In genomic region chr11:204587-205109, GRCh38 we compare ENCODE assay signal across 17 cellular contexts. TPM values are rescaled to one million over a fixed set of nuclear protein-coding genes. Genes with fewer than 3 reads are reported as not detected.
DNase-seq lines count a peak whose midpoint lies in the region; ATAC-seq, FAIRE-seq and TF ChIP-seq lines count a peak whose summit lies in the region.
"Had no signal": no experiment of that assay in that cellular context is flagged by ENCODE, and none has a peak within 500 bp of the region (broad histone marks: within the 10 kb centered on the region; RNA-seq: fewer than 3 reads in every experiment).

No MANE protein-coding gene starts in this region.

- H3K79me2 ChIP-seq in GM12878 (ENCODE audit: control insufficient read depth, insufficient read depth, low read length) = peaks cover 44% of the 10 kb centered on the region

- H3K4me1 Mint-ChIP-seq in activated CD4-positive, alpha-beta T cell treated with anti-CD3 and anti-CD28 coated beads, Interleukin-2, amount 10 ng/mL, durations not matched to agents 24 days and 14 days = peaks cover 32% of the 10 kb centered on the region

- H3K36me3 Mint-ChIP-seq in activated CD4-positive, alpha-beta T cell treated with anti-CD3 and anti-CD28 coated beads, Interleukin-2, amount 10 ng/mL, durations not matched to agents 24 days and 14 days (ENCODE audit: low read depth) = peaks cover 53% of the 10 kb centered on the region

- H2AFZ ChIP-seq in GM12878 (ENCODE audit: control insufficient read depth, low read depth, low read length) (no peak overlapping the region), neuronal stem cell (ENCODE audit: low read length) (no peak overlapping the region)

- H4K20me1 ChIP-seq in GM12878 (ENCODE audit: control insufficient read depth, insufficient read depth) = peaks cover 11% of the 10 kb centered on the region

- no peak overlapping the region for H2AK5ac ChIP-seq in neuronal stem cell (ENCODE audit: low read depth, low read length)

- intact Hi-C loops in activated CD4-positive, alpha-beta T cell treated with anti-CD3 and anti-CD28 coated beads, Interleukin-2, amount 10 ng/mL, durations not matched to agents 24 days and 14 days (cut with micrococcal nuclease) = loop anchor here (5.0 kb wide), 2 partner anchors 153 to 213 kb away; no protein-coding TSS in a partner anchor
- intact Hi-C loops in GM12878 (cut with micrococcal nuclease; ENCODE audit: unreplicated experiment) = loop anchor here (5.0 to 10.0 kb wide), 3 partner anchors 103 to 240 kb away; partner anchors contain the start of genes ANO9 and IFITM2

- peaks cover 14% of the 10 kb centered on the region for H3K4me1 ChIP-seq in GM12878 (ENCODE audit: control insufficient read depth, insufficient read depth, low read length)
- H3K4me1 ChIP-seq in neuronal stem cell (ENCODE audit: control insufficient read depth in 2 of 2, insufficient read depth in 1 of 2, low read depth in 1 of 2, low read length in 2 of 2) = peaks cover 12 to 14% of the 10 kb centered on the region in 2 donors

- H3K9me3 Mint-ChIP-seq in activated CD4-positive, alpha-beta T cell treated with anti-CD3 and anti-CD28 coated beads, Interleukin-2, amount 10 ng/mL, durations not matched to agents 24 days and 14 days = no peaks in the 10 kb centered on the region

- no peak overlapping the region for H3K4me2 ChIP-seq in GM12878 (ENCODE audit: control insufficient read depth, insufficient read depth)
- H3K4me2 ChIP-seq in neuronal stem cell (ENCODE audit: insufficient read depth, low read length, poor library complexity, severe bottlenecking) = no peak overlapping the region

- POLR2A ChIA-PET in GM12878 (lab: Charles Lee) = interaction anchor here (0.6 to 2.2 kb wide), 3 partner anchors 12 to 244 kb away, joined by 4 to 6 read pairs (median 5); no protein-coding TSS in a partner anchor

- SMC1A ChIA-PET in GM12878 (lab: Charles Lee; ENCODE audit: uncharacterized antibody, unreplicated experiment) = no interaction called here

- no peaks in the 10 kb centered on the region for H3K27me3 ChIP-seq in GM12878 (replicated peaks in 1 of 2; ENCODE audit: control insufficient read depth in 2 of 2, insufficient read depth in 2 of 2, low read length in 1 of 2)
- no peaks in the 10 kb centered on the region for H3K27me3 ChIP-seq in neuronal stem cell (ENCODE audit: control insufficient read depth in 3 of 3, insufficient read depth in 3 of 3, low read depth in 1 of 3, low read length in 3 of 3)
- H3K27me3 ChIP-seq: esophagus muscularis mucosa, heart left ventricle had no signal

- H3K9me3 ChIP-seq in GM12878 (replicated peaks; ENCODE audit: control insufficient read depth, insufficient read depth, low read length) (no peaks in the 10 kb centered on the region), neuronal stem cell (replicated peaks in 1 of 2; ENCODE audit: control insufficient read depth in 2 of 2, insufficient read depth in 1 of 2, low read depth in 1 of 2, low read length in 2 of 2) (no peaks in the 10 kb centered on the region)
- H3K9me3 ChIP-seq: esophagus muscularis mucosa, heart left ventricle, mucosa of descending colon had no signal

- H3K27me3 Mint-ChIP-seq in activated CD4-positive, alpha-beta T cell treated with anti-CD3 and anti-CD28 coated beads, Interleukin-2, amount 10 ng/mL, durations not matched to agents 24 days and 14 days = no peaks in the 10 kb centered on the region

- ATAC-seq in GM12878 = no peak
- ATAC-seq: heart left ventricle, mucosa of descending colon had no signal

- 0 out of 2 replicates have a peak, but pooled peaks have one; percentile 32 for TF ChIP-seq POLR2A in GM12878 (IDR thresholded peaks at IDR 0.05; ENCODE audit: low read depth, low read length)

- TF ChIP-seq RAD21 in GM12878 (IDR thresholded peaks at IDR 0.05; ENCODE audit: insufficient read depth, low read depth, low read length) = no peak

- no peak for FAIRE-seq in GM12878 (lab: Jason Lieb, UNC)
- FAIRE-seq: A204.1 had no signal

- H2BK15ac ChIP-seq in neuronal stem cell (ENCODE audit: low read length) = no peak overlapping the region

- in situ Hi-C loops in GM12878 (cut with MboI) = loop anchor here (5.0 to 10.0 kb wide), 2 partner anchors 160 to 303 kb away; partner anchors contain the start of genes B4GALNT4 and RNH1

- no peak overlapping the region for H3K4ac ChIP-seq in neuronal stem cell (ENCODE audit: low read length)

- H2BK120ac ChIP-seq in neuronal stem cell (ENCODE audit: low read depth, low read length) = no peak overlapping the region

- H3K36me3 ChIP-seq in GM12878 (ENCODE audit: control insufficient read depth in 2 of 2, insufficient read depth in 2 of 2, low read length in 1 of 2) (peaks cover 4 to 22% of the 10 kb centered on the region in 2 experiments), neuronal stem cell (replicated peaks in 1 of 2; ENCODE audit: control insufficient read depth in 2 of 2, insufficient read depth in 2 of 2, low read length in 2 of 2) (peaks cover 28 to 42% of the 10 kb centered on the region in 2 donors)

- 90% methylated on average over 12 of the region's 12 CpGs for WGBS in GM12878 (ENCODE audit: insufficient coverage, insufficient replicate concordance, low lambda C conversion rate, missing lambda C conversion rate)
- WGBS in neuronal stem cell (ENCODE audit: extremely low coverage in 2 of 2, insufficient read length in 2 of 2, insufficient replicate concordance in 1 of 2), 2 donors = no CpG with 5 or more reads among the region's 12 CpGs

- peaks cover 21% of the 10 kb centered on the region for H3K79me1 ChIP-seq in neuronal stem cell (ENCODE audit: low read depth, low read length)

- RAD21 ChIA-PET in GM12878 (lab: Charles Lee; ENCODE audit: unreplicated experiment) = no interaction called here

- H3K4me3 Mint-ChIP-seq in activated CD4-positive, alpha-beta T cell treated with anti-CD3 and anti-CD28 coated beads, Interleukin-2, amount 10 ng/mL, durations not matched to agents 24 days and 14 days = no peak overlapping the region

- no peak overlapping the region for H2BK5ac ChIP-seq in neuronal stem cell (ENCODE audit: low read length)

- no TSS peak for BruUV-seq in GM12878 (replicated peaks; lab: Mats Ljungman, UMichigan)

- no peak overlapping the region for H3K27ac Mint-ChIP-seq in activated CD4-positive, alpha-beta T cell treated with anti-CD3 and anti-CD28 coated beads, Interleukin-2, amount 10 ng/mL, durations not matched to agents 24 days and 14 days

- no peak overlapping the region for H4K91ac ChIP-seq in neuronal stem cell (ENCODE audit: low read depth, low read length, poor library complexity)

- peak; percentile 56 for DNase-seq in activated CD4-positive, alpha-beta T cell treated with anti-CD3 and anti-CD28 coated beads, Interleukin-2, amount 10 ng/mL, durations not matched to agents 24 days and 14 days
- no peak for DNase-seq in activated CD4-positive, alpha-beta T cell treated with anti-CD3 and anti-CD28 coated beads for 48 hours
- DNase-seq in Daoy (ENCODE audit: low read depth) (peak; percentile 0), GM12878 (ENCODE audit: low read depth, low spot score) (no peak), neuronal stem cell (ENCODE audit: low spot score) (no peak), EL (no peak), NCI-H2196 (lab: John Stamatoyannopoulos, UW; ENCODE audit: unreplicated experiment) (no peak), anterior cingulate cortex (lab: John Stamatoyannopoulos, UW) (no peak)
- DNase-seq: heart left ventricle, Kasumi-1, NCI-H1694 treated with DMSO at 0.1 percent for 48 hours, NCI-H510A had no signal

- H3K23ac ChIP-seq in neuronal stem cell (ENCODE audit: low read depth, low read length, poor library complexity) = no peak overlapping the region

- TF ChIP-seq EP300 in GM12878 (IDR thresholded peaks at IDR 0.05; ENCODE audit: borderline replicate concordance in 1 of 2, control insufficient read depth in 1 of 2, low read depth in 2 of 2, low read length in 2 of 2) = no peak

- H3K4me3 ChIP-seq in GM12878 (no peak overlapping the region), neuronal stem cell (ENCODE audit: low read length in 2 of 2) (peak overlapping the region in 1 of 2 donors; percentile 29)
- H3K4me3 ChIP-seq: esophagus muscularis mucosa, mucosa of descending colon, SK-N-MC had no signal

- no peak overlapping the region for H2BK12ac ChIP-seq in neuronal stem cell (ENCODE audit: low read length)

- no peak for TF ChIP-seq CTCF in GM12878 (IDR thresholded peaks at IDR 0.05 in 2 of 3, conservative IDR thresholded peaks at IDR 0.05 in 1 of 3; ENCODE audit: control insufficient read depth in 2 of 3, extremely low read depth in 1 of 3, insufficient read depth in 1 of 3, low read depth in 3 of 3, low read length in 3 of 3)

- H3K27ac ChIP-seq in GM12878 (ENCODE audit: control insufficient read depth, insufficient read depth) = no peak overlapping the region
- H3K27ac ChIP-seq in neuronal stem cell (replicated peaks; ENCODE audit: low read length) = no peak overlapping the region
- H3K27ac ChIP-seq: esophagus muscularis mucosa, heart left ventricle, HL-60, SK-N-MC had no signal

- CTCF ChIA-PET in GM12878 (lab: Yijun Ruan, JAX) = interaction anchor here (1.3 kb wide), 1 partner anchor 53 kb away, joined by 3 read pairs; no protein-coding TSS in a partner anchor

- no peak overlapping the region for H3K14ac ChIP-seq in neuronal stem cell (ENCODE audit: low read length)

- H3K9ac ChIP-seq in GM12878 (ENCODE audit: control insufficient read depth, insufficient read depth, low read length) = no peak overlapping the region
- peak overlapping the region; percentile 34 for H3K9ac ChIP-seq in neuronal stem cell (ENCODE audit: low read depth, low read length, poor library complexity)

- H4K8ac ChIP-seq in neuronal stem cell (ENCODE audit: low read depth, low read length) = no peak overlapping the region

- no peak overlapping the region for H3K18ac ChIP-seq in neuronal stem cell (ENCODE audit: low read length)

RNA-seq across cellular contexts. Expression of gene BET1L, which starts 2.6 kb away (rescaled TPM):
- total RNA-seq in activated CD4-positive, alpha-beta T cell treated with anti-CD3 and anti-CD28 coated beads, Interleukin-2, amount 10 ng/mL, durations not matched to agents 24 days and 14 days = 43.6 and 46.9 TPM in 2 replicates
- total RNA-seq in Daoy (2014; rRNA removed; shearing (Covaris generic)) = 9.3 and 19.7 TPM in 2 replicates
- 54.6 and 60.2 TPM in 2 replicates for total RNA-seq in GM12878 (2013; cell fraction: nucleolus; rRNA removed)
- 15.6 and 17.8 TPM in 2 replicates for total RNA-seq in GM12878 (2014; rRNA removed)
- total RNA-seq in GM12878 (2014; rRNA removed; fragmentation: Illumina TruSeq; extraction: Trizol) = 13.7 and 14.0 TPM in 2 replicates
- 40.5 and 48.9 TPM in 2 replicates for total RNA-seq in GM12878 (2021)
- polyA plus RNA-seq in GM12878 (2011; ENCODE audit: low read depth) = 36.2 TPM
- 24.6 and 44.2 TPM in 2 replicates for polyA plus RNA-seq in GM12878 (2011; rRNA removed)
- 66.9 and 68.1 TPM in 2 replicates for polyA plus RNA-seq in GM12878 (2011; cell fraction: cytosol; rRNA removed)
- polyA plus RNA-seq in GM12878 (2011; cell fraction: nucleus; rRNA removed) = 49.8 and 58.9 TPM in 2 replicates
- 52.3 and 52.9 TPM in 2 replicates for polyA plus RNA-seq in GM12878 (2012)
- polyA plus RNA-seq in GM12878 (2014; fragmentation: Illumina TruSeq; extraction: Trizol) = 28.3 and 40.8 TPM in 2 replicates
- 10 to 100 TPM in 1 of 2 experiments, 1 to 10 TPM in 1; 6.7 to 12.4 TPM for polyA plus RNA-seq in GM12878 (2014; fragmentation: Nextera tagmentation; extraction: Ambion mirVana)
- 38.7 and 43.0 TPM in 2 replicates for polyA plus RNA-seq in GM12878 (2014; rRNA removed)
- 10 to 100 TPM; 46.9 to 55.4 TPM for polyA plus RNA-seq in GM12878 (2016; fragmentation: Nextera tagmentation; extraction: Ambion mirVana)
- polyA minus RNA-seq in GM12878 (2011; rRNA and poly(A)+ RNA removed) = 77.0 and 86.8 TPM in 2 replicates
- 11.8 and 13.0 TPM in 2 replicates for polyA minus RNA-seq in GM12878 (2011; cell fraction: cytosol; rRNA and poly(A)+ RNA removed)
- polyA minus RNA-seq in GM12878 (2011; cell fraction: nucleus; rRNA and poly(A)+ RNA removed) = 44.2 and 63.0 TPM in 2 replicates
- 17.3 TPM for polyA plus RNA-seq in neuronal stem cell (2013, experiment 1 of 2)
- 17.0 TPM for polyA plus RNA-seq in neuronal stem cell (2013, experiment 2 of 2)

RNA-seq across cellular contexts. Expression of gene RIC8A, which starts 2.9 kb away (rescaled TPM):
- 118 and 128 TPM in 2 replicates for total RNA-seq in activated CD4-positive, alpha-beta T cell treated with anti-CD3 and anti-CD28 coated beads, Interleukin-2, amount 10 ng/mL, durations not matched to agents 24 days and 14 days
- 116 and 130 TPM in 2 replicates for total RNA-seq in Daoy (2014; rRNA removed; shearing (Covaris generic))
- total RNA-seq in GM12878 (2013; cell fraction: nucleolus; rRNA removed) = 45.6 and 57.5 TPM in 2 replicates
- total RNA-seq in GM12878 (2014; rRNA removed) (157 and 167 TPM in 2 replicates), GM12878 (2014; rRNA removed; fragmentation: Illumina TruSeq; extraction: Trizol) (81.2 and 82.9 TPM in 2 replicates), GM12878 (2021) (97.8 and 107 TPM in 2 replicates)
- 69.6 TPM for polyA plus RNA-seq in GM12878 (2011; ENCODE audit: low read depth)
- polyA plus RNA-seq in GM12878 (2011; rRNA removed) (46.4 and 93.7 TPM in 2 replicates), GM12878 (2014; fragmentation: Illumina TruSeq; extraction: Trizol) (38.1 and 77.6 TPM in 2 replicates), GM12878 (2014; fragmentation: Nextera tagmentation; extraction: Ambion mirVana) (10 to 100 TPM; 10.4 to 12.4 TPM), GM12878 (2014; rRNA removed) (106 and 109 TPM in 2 replicates), GM12878 (2016; fragmentation: Nextera tagmentation; extraction: Ambion mirVana) (10 to 100 TPM; 68.6 to 79.9 TPM)
- polyA plus RNA-seq in GM12878 (2011; cell fraction: cytosol; rRNA removed) = 105 and 117 TPM in 2 replicates
- polyA plus RNA-seq in GM12878 (2011; cell fraction: nucleus; rRNA removed) = 289 and 296 TPM in 2 replicates
- polyA plus RNA-seq in GM12878 (2012) = 52.9 and 63.6 TPM in 2 replicates
- 84.0 and 146 TPM in 2 replicates for polyA minus RNA-seq in GM12878 (2011; rRNA and poly(A)+ RNA removed)
- 30.2 and 48.7 TPM in 2 replicates for polyA minus RNA-seq in GM12878 (2011; cell fraction: cytosol; rRNA and poly(A)+ RNA removed)
- 74.8 and 117 TPM in 2 replicates for polyA minus RNA-seq in GM12878 (2011; cell fraction: nucleus; rRNA and poly(A)+ RNA removed)
- 43.3 TPM for polyA plus RNA-seq in neuronal stem cell (2013, experiment 1 of 2)
- polyA plus RNA-seq in neuronal stem cell (2013, experiment 2 of 2) = 49.2 TPM

RNA-seq across cellular contexts. Expression of gene SCGB1C1, which starts 11.8 kb away (rescaled TPM):
- total RNA-seq in activated CD4-positive, alpha-beta T cell treated with anti-CD3 and anti-CD28 coated beads, Interleukin-2, amount 10 ng/mL, durations not matched to agents 24 days and 14 days = not detected in 2 replicates
- not detected in 2 replicates for total RNA-seq in Daoy (2014; rRNA removed; shearing (Covaris generic))
- not detected in 2 replicates for total RNA-seq in GM12878 (2013; cell fraction: nucleolus; rRNA removed)
- not detected in 2 replicates for total RNA-seq in GM12878 (2014; rRNA removed)
- total RNA-seq in GM12878 (2014; rRNA removed; fragmentation: Illumina TruSeq; extraction: Trizol) = not detected in 2 replicates
- total RNA-seq in GM12878 (2021) = not detected in 2 replicates
- polyA plus RNA-seq in GM12878 (2011; ENCODE audit: low read depth) = not detected
- polyA plus RNA-seq in GM12878 (2011; rRNA removed) = not detected in 2 replicates
- polyA plus RNA-seq in GM12878 (2011; cell fraction: cytosol; rRNA removed) = not detected in 2 replicates
- not detected in 2 replicates for polyA plus RNA-seq in GM12878 (2011; cell fraction: nucleus; rRNA removed)
- polyA plus RNA-seq in GM12878 (2012) = not detected in 2 replicates
- polyA plus RNA-seq in GM12878 (2014; fragmentation: Illumina TruSeq; extraction: Trizol) = not detected in 2 replicates
- not detected for polyA plus RNA-seq in GM12878 (2014; fragmentation: Nextera tagmentation; extraction: Ambion mirVana)
- polyA plus RNA-seq in GM12878 (2014; rRNA removed) = not detected in 2 replicates
- not detected for polyA plus RNA-seq in GM12878 (2016; fragmentation: Nextera tagmentation; extraction: Ambion mirVana)
- not detected in 2 replicates for polyA minus RNA-seq in GM12878 (2011; rRNA and poly(A)+ RNA removed)
- polyA minus RNA-seq in GM12878 (2011; cell fraction: cytosol; rRNA and poly(A)+ RNA removed) = not detected in 2 replicates
- polyA minus RNA-seq in GM12878 (2011; cell fraction: nucleus; rRNA and poly(A)+ RNA removed) = not detected in 2 replicates
- not detected for polyA plus RNA-seq in neuronal stem cell (2013, experiment 1 of 2)
- not detected for polyA plus RNA-seq in neuronal stem cell (2013, experiment 2 of 2)
- total RNA-seq: esophagus muscularis mucosa, heart left ventricle, mucosa of descending colon had no signal
- polyA plus RNA-seq: heart left ventricle had no signal

RNA-seq across cellular contexts. Expression of gene SIRT3, which starts 31.5 kb away (rescaled TPM):
- 16.5 and 17.6 TPM in 2 replicates for total RNA-seq in activated CD4-positive, alpha-beta T cell treated with anti-CD3 and anti-CD28 coated beads, Interleukin-2, amount 10 ng/mL, durations not matched to agents 24 days and 14 days
- 4.9 and 5.4 TPM in 2 replicates for total RNA-seq in Daoy (2014; rRNA removed; shearing (Covaris generic))
- 26.5 and 33.8 TPM in 2 replicates for total RNA-seq in GM12878 (2013; cell fraction: nucleolus; rRNA removed)
- total RNA-seq in GM12878 (2014; rRNA removed) (12.4 and 13.3 TPM in 2 replicates), GM12878 (2014; rRNA removed; fragmentation: Illumina TruSeq; extraction: Trizol) (7.1 and 8.5 TPM in 2 replicates), GM12878 (2021) (12.9 and 15.1 TPM in 2 replicates)
- polyA plus RNA-seq in GM12878 (2011; ENCODE audit: low read depth) = 11.2 TPM
- polyA plus RNA-seq in GM12878 (2011; rRNA removed) (15.8 and 18.8 TPM in 2 replicates), GM12878 (2014; fragmentation: Illumina TruSeq; extraction: Trizol) (11.8 and 19.4 TPM in 2 replicates), GM12878 (2014; fragmentation: Nextera tagmentation; extraction: Ambion mirVana) (1 to 10 TPM in 1 of 2 experiments, under 1 TPM in 1; 0.90 to 2.8 TPM), GM12878 (2014; rRNA removed) (22.6 and 23.2 TPM in 2 replicates), GM12878 (2016; fragmentation: Nextera tagmentation; extraction: Ambion mirVana) (10 to 100 TPM; 11.4 to 12.9 TPM)
- 26.1 and 26.7 TPM in 2 replicates for polyA plus RNA-seq in GM12878 (2011; cell fraction: cytosol; rRNA removed)
- 44.2 and 52.4 TPM in 2 replicates for polyA plus RNA-seq in GM12878 (2011; cell fraction: nucleus; rRNA removed)
- 21.5 and 28.2 TPM in 2 replicates for polyA plus RNA-seq in GM12878 (2012)
- polyA minus RNA-seq in GM12878 (2011; rRNA and poly(A)+ RNA removed) = 6.3 and 21.2 TPM in 2 replicates
- polyA minus RNA-seq in GM12878 (2011; cell fraction: cytosol; rRNA and poly(A)+ RNA removed) = 2.8 and 5.7 TPM in 2 replicates
- polyA minus RNA-seq in GM12878 (2011; cell fraction: nucleus; rRNA and poly(A)+ RNA removed) = 10.2 and 16.3 TPM in 2 replicates
- 17.8 TPM for polyA plus RNA-seq in neuronal stem cell (2013, experiment 1 of 2)
- polyA plus RNA-seq in neuronal stem cell (2013, experiment 2 of 2) = 18.8 TPM

RNA-seq across cellular contexts. Expression of gene PSMD13, which starts 32.1 kb away (rescaled TPM):
- 272 and 275 TPM in 2 replicates for total RNA-seq in activated CD4-positive, alpha-beta T cell treated with anti-CD3 and anti-CD28 coated beads, Interleukin-2, amount 10 ng/mL, durations not matched to agents 24 days and 14 days
- total RNA-seq in Daoy (2014; rRNA removed; shearing (Covaris generic)) = 334 and 350 TPM in 2 replicates
- 72.9 and 74.9 TPM in 2 replicates for total RNA-seq in GM12878 (2013; cell fraction: nucleolus; rRNA removed)
- 173 and 184 TPM in 2 replicates for total RNA-seq in GM12878 (2014; rRNA removed)
- 131 and 141 TPM in 2 replicates for total RNA-seq in GM12878 (2014; rRNA removed; fragmentation: Illumina TruSeq; extraction: Trizol)
- 160 and 163 TPM in 2 replicates for total RNA-seq in GM12878 (2021)
- polyA plus RNA-seq in GM12878 (2011; ENCODE audit: low read depth) = 82.9 TPM
- polyA plus RNA-seq in GM12878 (2011; rRNA removed) = 159 and 169 TPM in 2 replicates
- 181 and 204 TPM in 2 replicates for polyA plus RNA-seq in GM12878 (2011; cell fraction: cytosol; rRNA removed)
- polyA plus RNA-seq in GM12878 (2011; cell fraction: nucleus; rRNA removed) = 151 and 175 TPM in 2 replicates
- polyA plus RNA-seq in GM12878 (2012) = 108 and 124 TPM in 2 replicates
- 164 and 170 TPM in 2 replicates for polyA plus RNA-seq in GM12878 (2014; fragmentation: Illumina TruSeq; extraction: Trizol)
- polyA plus RNA-seq in GM12878 (2014; fragmentation: Nextera tagmentation; extraction: Ambion mirVana) = 100 to 1,000 TPM; 198 to 221 TPM
- 169 and 193 TPM in 2 replicates for polyA plus RNA-seq in GM12878 (2014; rRNA removed)
- polyA plus RNA-seq in GM12878 (2016; fragmentation: Nextera tagmentation; extraction: Ambion mirVana) = 100 to 1,000 TPM; 277 to 303 TPM
- polyA minus RNA-seq in GM12878 (2011; rRNA and poly(A)+ RNA removed) = 71.0 and 89.0 TPM in 2 replicates
- 26.2 and 34.4 TPM in 2 replicates for polyA minus RNA-seq in GM12878 (2011; cell fraction: cytosol; rRNA and poly(A)+ RNA removed)
- 33.7 and 39.5 TPM in 2 replicates for polyA minus RNA-seq in GM12878 (2011; cell fraction: nucleus; rRNA and poly(A)+ RNA removed)
- polyA plus RNA-seq in neuronal stem cell (2013, experiment 1 of 2) = 70.9 TPM
- 69.7 TPM for polyA plus RNA-seq in neuronal stem cell (2013, experiment 2 of 2)

Comparison
In these comparisons a context has a peak if more than half of its experiments do, and no peak if none do; other contexts are left out.
1. DNase-seq: peak in activated CD4-positive, alpha-beta T cell treated with anti-CD3 and anti-CD28 coated beads, Interleukin-2, amount 10 ng/mL, durations not matched to agents 24 days and 14 days (single experiment) and Daoy (single experiment); none in activated CD4-positive, alpha-beta T cell treated with anti-CD3 and anti-CD28 coated beads for 48 hours (single experiment), GM12878 (single experiment), neuronal stem cell (single experiment), EL (single experiment), NCI-H2196 (single experiment) and anterior cingulate cortex (0 of 58).